In genomic region chr1:107183011-107183410, GRCh38 we compare ENCODE assay signal across 21 cellular contexts. TPM values are rescaled to one million over a fixed set of nuclear protein-coding genes. Genes with fewer than 3 reads are reported as not detected.
"Had no signal": no experiment of that assay in that cellular context is flagged by ENCODE, and none has a peak within 500 bp of the region (broad histone marks: within the 10 kb centered on the region; RNA-seq: fewer than 3 reads in every experiment).

No MANE protein-coding gene starts in this region.

- H3K4me1 ChIP-seq: left ventricle myocardium inferior, spleen, thyroid gland, upper lobe of right lung had no signal

- H3K36me3 ChIP-seq: left ventricle myocardium inferior, spleen, thyroid gland, upper lobe of right lung had no signal

- DNase-seq: activated CD8-positive, alpha-beta memory T cell treated with anti-CD3 and anti-CD28 coated beads, Interleukin-2, amount 50 U/mL, for 4 hours; activated naive CD4-positive, alpha-beta T cell; activated T-cell treated with anti-CD3 and anti-CD28 coated beads, Interleukin-2, amount 50 U/mL, for 4 hours; cerebellar nuclear complex; cortex of kidney; endodermal cell; left ventricle myocardium inferior; naive thymus-derived CD8-positive, alpha-beta T cell; spleen; substantia nigra; T-cell; thyroid gland; upper lobe of right lung had no signal

- H3K4me3 ChIP-seq: left ventricle myocardium inferior, spleen, thyroid gland, upper lobe of right lung had no signal

- H3K27ac Mint-ChIP-seq: activated naive CD8-positive, alpha-beta T cell; activated T-helper 2 cell treated with anti-CD3 and anti-CD28 coated beads, Interferon-gamma antibody, Interleukin-2, Interleukin-4, amounts not matched to agents 10 μg/mL and 5 μg/mL and 100 μg/mL, durations not matched to agents 14 hours and 24 hours and 36 hours; endodermal cell; mesothelial cell of epicardium; naive thymus-derived CD8-positive, alpha-beta T cell; progenitor cell of endocrine pancreas; stimulated activated naive CD8-positive, alpha-beta T cell treated with anti-CD3 and anti-CD28 coated beads, Interleukin-15, Interleukin-2, amounts not matched to agents 100 ng/mL and 50 ng/mL, for 24 hours; T-cell; T-helper 2 cell treated with Interferon-gamma antibody and Interleukin-4, amounts not matched to agents 5 μg/mL and 100 μg/mL, for 36 hours had no signal

- H3K27me3 Mint-ChIP-seq: progenitor cell of endocrine pancreas had no signal

- H3K27me3 ChIP-seq: spleen, thyroid gland had no signal

- H3K4me3 Mint-ChIP-seq: activated naive CD8-positive, alpha-beta T cell; activated T-cell treated with anti-CD3 and anti-CD28 coated beads, Interleukin-2, amount 50 U/mL, for 4 hours; endodermal cell; mesothelial cell of epicardium; naive thymus-derived CD8-positive, alpha-beta T cell; stimulated activated naive CD8-positive, alpha-beta T cell treated with anti-CD3 and anti-CD28 coated beads, Interleukin-15, Interleukin-2, amounts not matched to agents 100 ng/mL and 50 ng/mL, for 24 hours; T-cell; T-helper 2 cell treated with Interferon-gamma antibody and Interleukin-4, amounts not matched to agents 5 μg/mL and 100 μg/mL, for 36 hours had no signal

- H3K36me3 Mint-ChIP-seq: activated naive CD8-positive, alpha-beta T cell; mesothelial cell of epicardium; naive thymus-derived CD8-positive, alpha-beta T cell; T-cell had no signal

- H3K27ac ChIP-seq: epithelial cell of prostate, left ventricle myocardium inferior, spleen, thyroid gland, upper lobe of right lung had no signal

- H3K4me1 Mint-ChIP-seq: naive thymus-derived CD8-positive, alpha-beta T cell; T-cell had no signal

- H3K9me3 ChIP-seq: left ventricle myocardium inferior, spleen, thyroid gland, upper lobe of right lung had no signal

- H3K9me3 Mint-ChIP-seq: activated T-cell treated with anti-CD3 and anti-CD28 coated beads, Interleukin-2, amount 50 U/mL, for 4 hours; activated T-helper 2 cell treated with anti-CD3 and anti-CD28 coated beads, Interferon-gamma antibody, Interleukin-2, Interleukin-4, amounts not matched to agents 10 μg/mL and 5 μg/mL and 100 μg/mL, durations not matched to agents 14 hours and 24 hours and 36 hours; endodermal cell; mesothelial cell of epicardium; naive thymus-derived CD8-positive, alpha-beta T cell; stimulated activated naive CD8-positive, alpha-beta T cell treated with anti-CD3 and anti-CD28 coated beads, Interleukin-15, Interleukin-2, amounts not matched to agents 100 ng/mL and 50 ng/mL, for 24 hours; T-cell; T-helper 2 cell treated with Interferon-gamma antibody and Interleukin-4, amounts not matched to agents 5 μg/mL and 100 μg/mL, for 36 hours had no signal

- ATAC-seq: activated T-cell treated with anti-CD3 and anti-CD28 coated beads, Interleukin-2, amount 50 U/mL, for 4 hours; naive thymus-derived CD8-positive, alpha-beta T cell; T-cell; upper lobe of right lung had no signal

RNA-seq across cellular contexts. Expression of gene NTNG1, which starts 42.2 kb away (rescaled TPM):
- total RNA-seq: activated T-cell treated with anti-CD3 and anti-CD28 coated beads, Interleukin-2, amount 50 U/mL, for 4 hours; activated T-helper 2 cell treated with anti-CD3 and anti-CD28 coated beads, Interferon-gamma antibody, Interleukin-2, Interleukin-4, amounts not matched to agents 10 μg/mL and 5 μg/mL and 100 μg/mL, durations not matched to agents 14 hours and 24 hours and 36 hours; lung microvascular endothelial cell; naive thymus-derived CD8-positive, alpha-beta T cell had no signal
